In genomic region chr22:37060801-37061610, GRCh38 we compare ENCODE assay signal across 14 cellular contexts. TPM values are rescaled to one million over a fixed set of nuclear protein-coding genes. Genes with fewer than 3 reads are reported as not detected.
DNase-seq lines count a peak whose midpoint lies in the region; ATAC-seq, FAIRE-seq and TF ChIP-seq lines count a peak whose summit lies in the region.
"Had no signal": no experiment of that assay in that cellular context is flagged by ENCODE, and none has a peak within 500 bp of the region (broad histone marks: within the 10 kb centered on the region; RNA-seq: fewer than 3 reads in every experiment).

No MANE protein-coding gene starts in this region.

- H3K79me1 ChIP-seq in neuronal stem cell (ENCODE audit: low read depth, low read length) = peaks cover 5% of the 10 kb centered on the region

- no peak overlapping the region for H2BK15ac ChIP-seq in neuronal stem cell (ENCODE audit: low read length)

- H3K14ac ChIP-seq in neuronal stem cell (ENCODE audit: low read length) = no peak overlapping the region

- peak overlapping the region; percentile 81 for H2BK120ac ChIP-seq in neuronal stem cell (ENCODE audit: low read depth, low read length)

- TF ChIP-seq POLR2A in GM18505 (IDR thresholded peaks at IDR 0.05; ENCODE audit: borderline replicate concordance, extremely low read depth, insufficient read depth, insufficient read length) (no peak), gastroesophageal sphincter (IDR thresholded peaks at IDR 0.05) (no peak)

- H3K27me3 Mint-ChIP-seq in activated CD4-positive, alpha-beta memory T cell treated with anti-CD3 and anti-CD28 coated beads, Interleukin-2, amount 10 ng/mL, durations not matched to agents 7 days and 5 days = no peaks in the 10 kb centered on the region
- H3K27me3 Mint-ChIP-seq: CD4-positive, alpha-beta memory T cell had no signal

- ATAC-seq in GM18505 (IDR thresholded peaks at IDR 0.05; ENCODE audit: unreplicated experiment) (no peak), gastroesophageal sphincter (no peak)
- ATAC-seq: psoas muscle had no signal

- CTCF ChIA-PET in activated CD4-positive, alpha-beta memory T cell treated with anti-CD3 and anti-CD28 coated beads, Interleukin-2, amount 10 ng/mL, durations not matched to agents 7 days and 5 days (lab: Charles Lee) = interaction anchor here (1.0 to 1.6 kb wide), 4 partner anchors 15 to 138 kb away, joined by 3 to 4 read pairs (median 4); no protein-coding TSS in a partner anchor

- peak; percentile 63 for FAIRE-seq in GM18507 (lab: Jason Lieb, UNC)

- no peak overlapping the region for H3K27ac ChIP-seq in neuronal stem cell (replicated peaks; ENCODE audit: low read length)
- H3K27ac ChIP-seq in gastroesophageal sphincter = no peak overlapping the region
- H3K27ac ChIP-seq: KMS-11, psoas muscle, SJCRH30 had no signal

- H3K23ac ChIP-seq in neuronal stem cell (ENCODE audit: low read depth, low read length, poor library complexity) = peak overlapping the region; percentile 73

- H3K4me3 ChIP-seq in neuronal stem cell (ENCODE audit: low read length in 2 of 2) (no peak overlapping the region), gastroesophageal sphincter (no peak overlapping the region)
- H3K4me3 ChIP-seq: psoas muscle, SJCRH30 had no signal

- H2BK12ac ChIP-seq in neuronal stem cell (ENCODE audit: low read length) = no peak overlapping the region

- H3K36me3 ChIP-seq in neuronal stem cell (replicated peaks in 1 of 2; ENCODE audit: control insufficient read depth in 2 of 2, insufficient read depth in 2 of 2, low read length in 2 of 2) = peaks cover 32 to 59% of the 10 kb centered on the region in 2 donors
- H3K36me3 ChIP-seq in gastroesophageal sphincter = peaks cover 0 to 65% of the 10 kb centered on the region in 2 donors
- H3K36me3 ChIP-seq: SJCRH30 had no signal

- POLR2A ChIA-PET in activated CD4-positive, alpha-beta memory T cell treated with anti-CD3 and anti-CD28 coated beads, Interleukin-2, amount 10 ng/mL, durations not matched to agents 7 days and 5 days (lab: Charles Lee) = interaction anchor here (1.3 to 2.9 kb wide), 3 partner anchors 8 to 88 kb away, joined by 3 to 9 read pairs (median 5); partner anchors contain the start of genes IL2RB and KCTD17

- H3K4me1 Mint-ChIP-seq in activated CD4-positive, alpha-beta memory T cell treated with anti-CD3 and anti-CD28 coated beads, Interleukin-2, amount 10 ng/mL, durations not matched to agents 7 days and 5 days = peaks cover 33% of the 10 kb centered on the region

- H4K8ac ChIP-seq in neuronal stem cell (ENCODE audit: low read depth, low read length) = no peak overlapping the region

- no CpG with 5 or more reads among the region's 28 CpGs for WGBS in neuronal stem cell (ENCODE audit: extremely low coverage in 2 of 2, insufficient read length in 2 of 2, insufficient replicate concordance in 1 of 2), 2 donors
- WGBS in gastroesophageal sphincter (ENCODE audit: low coverage in 1 of 2), 2 donors = 86 to 87% methylated on average over 9 to 19 of the region's 28 CpGs

- peak overlapping the region; percentile 49 for H3K27ac Mint-ChIP-seq in activated CD4-positive, alpha-beta memory T cell treated with anti-CD3 and anti-CD28 coated beads, Interleukin-2, amount 10 ng/mL, durations not matched to agents 7 days and 5 days

- no peak overlapping the region for H3K4ac ChIP-seq in neuronal stem cell (ENCODE audit: low read length)

- no peak overlapping the region for H4K91ac ChIP-seq in neuronal stem cell (ENCODE audit: low read depth, low read length, poor library complexity)

- H2AK5ac ChIP-seq in neuronal stem cell (ENCODE audit: low read depth, low read length) = no peak overlapping the region

- peak overlapping the region; percentile 13 for H2BK5ac ChIP-seq in neuronal stem cell (ENCODE audit: low read length)

- no peak for TF ChIP-seq EP300 in gastroesophageal sphincter (IDR thresholded peaks at IDR 0.05)

- H3K4me3 Mint-ChIP-seq in activated CD4-positive, alpha-beta memory T cell treated with anti-CD3 and anti-CD28 coated beads, Interleukin-2, amount 10 ng/mL, durations not matched to agents 7 days and 5 days = peak overlapping the region; percentile 30

- H3K36me3 Mint-ChIP-seq in activated CD4-positive, alpha-beta memory T cell treated with anti-CD3 and anti-CD28 coated beads, Interleukin-2, amount 10 ng/mL, durations not matched to agents 7 days and 5 days (ENCODE audit: low read depth) = peaks cover 13% of the 10 kb centered on the region

- H3K9me3 ChIP-seq in neuronal stem cell (replicated peaks in 1 of 2; ENCODE audit: control insufficient read depth in 2 of 2, insufficient read depth in 1 of 2, low read depth in 1 of 2, low read length in 2 of 2) = no peaks in the 10 kb centered on the region
- no peaks in the 10 kb centered on the region for H3K9me3 ChIP-seq in gastroesophageal sphincter
- H3K9me3 ChIP-seq: psoas muscle, SJCRH30 had no signal

- no peak for TF ChIP-seq CTCF in gastroesophageal sphincter (IDR thresholded peaks at IDR 0.05)

- H3K4me1 ChIP-seq in neuronal stem cell (ENCODE audit: control insufficient read depth in 2 of 2, insufficient read depth in 1 of 2, low read depth in 1 of 2, low read length in 2 of 2) (no peaks in the 10 kb centered on the region), gastroesophageal sphincter (no peaks in the 10 kb centered on the region)
- H3K4me1 ChIP-seq: psoas muscle, SJCRH30 had no signal

- H3K27me3 ChIP-seq in neuronal stem cell (ENCODE audit: control insufficient read depth in 3 of 3, insufficient read depth in 3 of 3, low read depth in 1 of 3, low read length in 3 of 3) = no peaks in the 10 kb centered on the region
- H3K27me3 ChIP-seq in gastroesophageal sphincter = peaks cover 5% of the 10 kb centered on the region
- H3K27me3 ChIP-seq: SJCRH30 had no signal

- H3K9me3 Mint-ChIP-seq in activated CD4-positive, alpha-beta memory T cell treated with anti-CD3 and anti-CD28 coated beads, Interleukin-2, amount 10 ng/mL, durations not matched to agents 7 days and 5 days = no peaks in the 10 kb centered on the region
- H3K9me3 Mint-ChIP-seq: CD4-positive, alpha-beta memory T cell had no signal

- DNase-seq in COR-L47 (lab: John Stamatoyannopoulos, UW) (peak; percentile 71), GM18507 (ENCODE audit: extremely low spot score, insufficient read length, low read depth) (peak; percentile 65), neuronal stem cell (ENCODE audit: low spot score) (no peak), NCI-H526 treated with DMSO at 0.1 percent for 48 hours (lab: John Stamatoyannopoulos, UW) (no peak), cerebellum (ENCODE audit: low spot score) (no peak)
- DNase-seq in activated CD4-positive, alpha-beta memory T cell treated with anti-CD3 and anti-CD28 coated beads, Interleukin-2, amount 10 ng/mL, durations not matched to agents 7 days and 5 days = peak; percentile 54
- DNase-seq: psoas muscle, SJCRH30 had no signal

- peak overlapping the region; percentile 28 for H3K18ac ChIP-seq in neuronal stem cell (ENCODE audit: low read length)

- no peak overlapping the region for H2AFZ ChIP-seq in neuronal stem cell (ENCODE audit: low read length)

- no peak overlapping the region for H3K9ac ChIP-seq in neuronal stem cell (ENCODE audit: low read depth, low read length, poor library complexity)
- H3K9ac ChIP-seq: KMS-11 had no signal

- H3K4me2 ChIP-seq in neuronal stem cell (ENCODE audit: insufficient read depth, low read length, poor library complexity, severe bottlenecking) = no peak overlapping the region
- H3K4me2 ChIP-seq: KMS-11 had no signal

RNA-seq across cellular contexts. Expression of gene KCTD17, which starts 9.5 kb away (rescaled TPM):
- 10 to 100 TPM; 34.5 to 36.3 TPM for total RNA-seq in activated CD4-positive, alpha-beta memory T cell treated with anti-CD3 and anti-CD28 coated beads, Interleukin-2, amount 10 ng/mL, durations not matched to agents 7 days and 5 days
- polyA plus RNA-seq in neuronal stem cell (2013, experiment 1 of 2) = 46.3 TPM
- polyA plus RNA-seq in neuronal stem cell (2013, experiment 2 of 2) = 47.4 TPM
- 18.8 TPM for total RNA-seq in cerebellum
- 10 to 100 TPM; 23.3 to 33.2 (median 29.3) TPM for total RNA-seq in gastroesophageal sphincter

RNA-seq across cellular contexts. Expression of gene MPST, which starts 41.5 kb away (rescaled TPM):
- 10 to 100 TPM; 29.6 to 32.7 TPM for total RNA-seq in activated CD4-positive, alpha-beta memory T cell treated with anti-CD3 and anti-CD28 coated beads, Interleukin-2, amount 10 ng/mL, durations not matched to agents 7 days and 5 days
- polyA plus RNA-seq in neuronal stem cell (2013, experiment 1 of 2) = 164 TPM
- 164 TPM for polyA plus RNA-seq in neuronal stem cell (2013, experiment 2 of 2)
- total RNA-seq in cerebellum (22.9 TPM), gastroesophageal sphincter (100 to 1,000 TPM; 102 to 144 (median 113) TPM)

RNA-seq across cellular contexts. Expression of gene TST, which starts 41.8 kb away (rescaled TPM):
- total RNA-seq in activated CD4-positive, alpha-beta memory T cell treated with anti-CD3 and anti-CD28 coated beads, Interleukin-2, amount 10 ng/mL, durations not matched to agents 7 days and 5 days = 1 to 10 TPM; 7.2 to 8.3 TPM
- polyA plus RNA-seq in neuronal stem cell (2013, experiment 1 of 2) = 29.6 TPM
- polyA plus RNA-seq in neuronal stem cell (2013, experiment 2 of 2) = 29.3 TPM
- total RNA-seq in cerebellum (6.8 TPM), gastroesophageal sphincter (10 to 100 TPM; 19.1 to 38.7 (median 31.7) TPM)

RNA-seq across cellular contexts. Expression of gene TMPRSS6, which starts 48.5 kb away (rescaled TPM):
- total RNA-seq in activated CD4-positive, alpha-beta memory T cell treated with anti-CD3 and anti-CD28 coated beads, Interleukin-2, amount 10 ng/mL, durations not matched to agents 7 days and 5 days = 10 to 100 TPM; 14.0 to 14.7 TPM
- 0.01 TPM for polyA plus RNA-seq in neuronal stem cell (2013, experiment 1 of 2)
- polyA plus RNA-seq in neuronal stem cell (2013, experiment 2 of 2) = not detected
- total RNA-seq in cerebellum (not detected), gastroesophageal sphincter (not detected)
- total RNA-seq: cardiac septum, NCI-H460, psoas muscle, SJCRH30 had no signal
- polyA plus RNA-seq: CD4-positive, alpha-beta memory T cell; psoas muscle had no signal

Comparison
In these comparisons a context has a peak if more than half of its experiments do, and no peak if none do; other contexts are left out.
1. DNase-seq: peak in COR-L47 (single experiment), GM18507 (single experiment) and activated CD4-positive, alpha-beta memory T cell treated with anti-CD3 and anti-CD28 coated beads, Interleukin-2, amount 10 ng/mL, durations not matched to agents 7 days and 5 days (single experiment); none in neuronal stem cell (single experiment), NCI-H526 treated with DMSO at 0.1 percent for 48 hours (single experiment) and cerebellum (single experiment).